ENCODE assay signal across 25 cellular contexts in the genomic region with DNA sequence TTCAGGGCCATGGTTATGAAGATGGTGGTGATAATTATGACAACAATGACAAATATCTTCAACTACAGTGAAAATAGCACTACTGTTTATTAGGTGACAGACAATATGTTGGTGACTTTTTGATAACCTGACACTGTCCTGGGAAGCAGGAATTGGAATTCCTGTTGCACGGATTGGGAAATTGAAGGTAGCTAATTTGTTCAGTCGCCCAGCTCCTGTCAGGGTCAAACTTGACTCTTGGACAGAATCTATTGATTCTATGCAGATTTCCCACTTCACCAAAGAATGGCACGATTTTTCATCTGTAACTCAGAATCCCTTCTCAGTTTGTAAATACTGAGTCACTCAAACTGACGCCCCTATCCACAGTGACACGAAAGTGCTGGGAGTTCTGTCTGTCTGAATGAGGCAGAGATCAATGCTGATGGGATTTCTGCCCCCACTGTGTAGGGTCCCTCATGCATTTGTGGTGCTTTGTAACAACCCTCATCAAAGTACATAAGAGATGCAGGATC.
"Had no signal": no experiment of that assay in that cellular context is flagged by ENCODE, and none has a peak within 500 bp of the region (broad histone marks: within the 10 kb centered on the region; RNA-seq: fewer than 3 reads in every experiment).

No MANE protein-coding gene starts in this region.

- H3K27ac ChIP-seq: ascending aorta, brain microvascular endothelial cell, coronary artery, dorsolateral prefrontal cortex, WERI-Rb-1 had no signal

- FAIRE-seq: bronchial epithelial cell, frontal cortex had no signal

- H3K4me1 ChIP-seq: ascending aorta had no signal

- H3K4me3 ChIP-seq: ascending aorta, coronary artery, dorsolateral prefrontal cortex had no signal

- H3K27me3 ChIP-seq: ascending aorta, brain microvascular endothelial cell had no signal

- H3K9me3 ChIP-seq: ascending aorta had no signal

- DNase-seq: activated B cell treated with CpG ODN at 0.5 μM for 24 hours; activated CD4-positive, alpha-beta memory T cell treated with anti-CD3 and anti-CD28 coated beads, Interleukin-2, amount 10 ng/mL, durations not matched to agents 7 days and 5 days; activated CD4-positive, alpha-beta T cell treated with anti-CD3 and anti-CD28 coated beads, Interleukin-2, amount 10 ng/mL, durations not matched to agents 7 days and 5 days; activated CD4-positive, alpha-beta T cell treated with anti-CD3 and anti-CD28 coated beads, Interleukin-2, amount 50 U/mL, for 4 hours; activated CD8-positive, alpha-beta memory T cell treated with anti-CD3 and anti-CD28 coated beads, Interleukin-2, amount 50 U/mL, for 48 hours; activated gamma-delta T cell; activated naive CD4-positive, alpha-beta T cell; activated naive CD4-positive, alpha-beta T cell treated with anti-CD3 and anti-CD28 coated beads, Interleukin-2, amount 10 ng/mL, durations not matched to agents 7 days and 5 days; activated naive CD8-positive, alpha-beta T cell treated with anti-CD3 and anti-CD28 coated beads, Interleukin-2, amount 10 ng/mL, durations not matched to agents 7 days and 5 days; activated T-cell treated with anti-CD3 and anti-CD28 coated beads for 4 hours; activated T-cell treated with anti-CD3 and anti-CD28 coated beads, Interleukin-2, amount 50 U/mL, for 24 hours; activated T-cell treated with anti-CD3 and anti-CD28 coated beads, Interleukin-2, amount 50 U/mL, for 72 hours; brain microvascular endothelial cell; dorsolateral prefrontal cortex; effector memory CD4-positive, alpha-beta T cell; endodermal cell; foreskin fibroblast; head of caudate nucleus; T-helper 17 cell; T1000; WERI-Rb-1 had no signal

- H3K36me3 ChIP-seq: ascending aorta, brain microvascular endothelial cell, WERI-Rb-1 had no signal
